1 cellular context compared by ENCODE assay signal in the genomic region with DNA sequence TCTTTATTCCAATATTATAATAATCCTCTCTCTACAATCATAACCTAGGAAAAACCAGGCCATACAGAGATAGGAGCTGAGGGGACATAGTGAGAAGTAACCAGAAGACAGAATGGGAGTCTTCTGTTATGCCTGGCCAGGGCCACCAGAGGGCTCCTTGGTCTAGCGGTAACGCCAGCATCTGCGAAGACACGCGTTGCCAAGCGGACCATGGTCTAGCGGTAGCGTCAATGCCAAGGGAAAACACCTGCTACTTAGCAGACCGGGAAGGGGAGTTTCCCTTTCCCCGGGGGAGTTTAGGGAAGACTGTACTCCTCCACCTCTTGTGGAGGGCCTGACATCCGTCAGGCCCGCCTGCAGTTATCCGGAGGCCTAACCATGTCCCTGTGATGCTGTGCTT.
TF ChIP-seq lines count a peak whose summit lies in the region.

No MANE protein-coding gene starts in this region.

TF ChIP-seq in HCT116, 20 proteins besides CTCF, POLR2A, EP300 and RAD21 (continued from another document):
- no peak for TF ChIP-seq ZBTB33 (IDR thresholded peaks at IDR 0.05; ENCODE audit: extremely low read depth, insufficient replicate concordance, low read length)
- no peak for TF ChIP-seq YY1 (IDR thresholded peaks at IDR 0.05; ENCODE audit: extremely low read depth, insufficient replicate concordance, low read depth, low read length)
- TF ChIP-seq CBX3 (IDR thresholded peaks at IDR 0.05; ENCODE audit: low read depth), result no peak
- TF ChIP-seq, protein P1, sequence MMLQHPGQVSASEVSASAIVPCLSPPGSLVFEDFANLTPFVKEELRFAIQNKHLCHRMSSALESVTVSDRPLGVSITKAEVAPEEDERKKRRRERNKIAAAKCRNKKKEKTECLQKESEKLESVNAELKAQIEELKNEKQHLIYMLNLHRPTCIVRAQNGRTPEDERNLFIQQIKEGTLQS (IDR thresholded peaks at IDR 0.05), result no peak
- no peak for TF ChIP-seq SP1 (IDR thresholded peaks at IDR 0.05; ENCODE audit: low read depth)
- TF ChIP-seq CEBPB (IDR thresholded peaks at IDR 0.05; ENCODE audit: low read depth), result no peak
- no peak for TF ChIP-seq EGR1 (IDR thresholded peaks at IDR 0.05; ENCODE audit: low read depth)
- no peak for TF ChIP-seq REST (IDR thresholded peaks at IDR 0.05; ENCODE audit: low read depth)
- no peak for TF ChIP-seq POLR2AphosphoS5 (IDR thresholded peaks at IDR 0.05; ENCODE audit: low read depth, low read length)
- TF ChIP-seq JUND (IDR thresholded peaks at IDR 0.05), result no peak
